7 cellular contexts compared by ENCODE assay signal in genomic region chr1:67211589-67212563, GRCh38. TPM values are rescaled to one million over a fixed set of nuclear protein-coding genes. Genes with fewer than 3 reads are reported as not detected.
DNase-seq lines count a peak whose midpoint lies in the region; ATAC-seq and TF ChIP-seq lines count a peak whose summit lies in the region.

No MANE protein-coding gene starts in this region.

- H3K27me3 ChIP-seq in GM06990 (replicated peaks; ENCODE audit: control insufficient read depth, insufficient read depth, low read length) (no peaks in the 10 kb centered on the region), RWPE2 (ENCODE audit: insufficient read depth, poor library complexity, severe bottlenecking) (no peaks in the 10 kb centered on the region), adrenal gland (no peaks in the 10 kb centered on the region), left lung (no peaks in the 10 kb centered on the region), suprapubic skin (no peaks in the 10 kb centered on the region)

- intact Hi-C loops in adrenal gland (cut with DNase I), result loop anchor here in 1 of 2 donors (10.0 kb wide), 1 partner anchor 217 kb away; no protein-coding TSS in a partner anchor
- intact Hi-C loops in left lung (cut with DNase I), result no loop called here

- no peak for TF ChIP-seq POLR2A in adrenal gland (IDR thresholded peaks at IDR 0.05)
- no peak for TF ChIP-seq POLR2A in suprapubic skin (IDR thresholded peaks at IDR 0.05)

- H3K4me1 ChIP-seq in RWPE2 (ENCODE audit: insufficient read depth, poor library complexity, severe bottlenecking), result no peaks in the 10 kb centered on the region
- no peaks in the 10 kb centered on the region for H3K4me1 ChIP-seq in adrenal gland (replicated peaks in 1 of 2)
- no peaks in the 10 kb centered on the region for H3K4me1 ChIP-seq in left lung
- no peaks in the 10 kb centered on the region for H3K4me1 ChIP-seq in suprapubic skin

- 73 to 80% (median 77%) methylated on average over 4 of the region's 4 CpGs for WGBS in adrenal gland, 4 donors
- 56% methylated on average over 4 of the region's 4 CpGs for WGBS in suprapubic skin

- no peak for TF ChIP-seq EP300 in suprapubic skin (IDR thresholded peaks at IDR 0.05)

- H3K4me3 ChIP-seq in GM06990 (replicated peaks; ENCODE audit: low read depth, low read length) (no peak overlapping the region), RWPE2 (ENCODE audit: severe bottlenecking) (no peak overlapping the region), adrenal gland (no peak overlapping the region), left lung (no peak overlapping the region), suprapubic skin (no peak overlapping the region)

- ATAC-seq in HG02852 (IDR thresholded peaks at IDR 0.05; ENCODE audit: unreplicated experiment), result peak; percentile 42
- ATAC-seq in RWPE2 (ENCODE audit: low read depth), result 0 out of 3 replicates have a peak, but pooled peaks have one; percentile 35
- ATAC-seq in left lung, result peak; percentile 57
- ATAC-seq in HG03095 (IDR thresholded peaks at IDR 0.05; ENCODE audit: unreplicated experiment), result no peak

- H3K9me3 ChIP-seq in RWPE2 (ENCODE audit: severe bottlenecking) (peaks cover 2% of the 10 kb centered on the region), adrenal gland (replicated peaks in 1 of 3) (no peaks in the 10 kb centered on the region), left lung (no peaks in the 10 kb centered on the region), suprapubic skin (no peaks in the 10 kb centered on the region)

- TF ChIP-seq CTCF in GM06990 (IDR thresholded peaks at IDR 0.05; ENCODE audit: insufficient read depth, low read length, poor library complexity, severe bottlenecking), result peak; percentile 65
- peak; percentile 81 for TF ChIP-seq CTCF in RWPE2 (IDR thresholded peaks at IDR 0.05; ENCODE audit: poor library complexity, severe bottlenecking)
- TF ChIP-seq CTCF in adrenal gland (IDR thresholded peaks at IDR 0.05), result peak; percentile 48 to 70 (median 61)
- peak; percentile 46 to 56 for TF ChIP-seq CTCF in left lung (IDR thresholded peaks at IDR 0.05)
- peak in 1 of 2 donors; percentile 32 for TF ChIP-seq CTCF in suprapubic skin (IDR thresholded peaks at IDR 0.05)

- H3K27ac ChIP-seq in RWPE2 (ENCODE audit: poor library complexity, severe bottlenecking) (no peak overlapping the region), adrenal gland (no peak overlapping the region), left lung (no peak overlapping the region), suprapubic skin (no peak overlapping the region)

- no peak for DNase-seq in GM06990 (ENCODE audit: extremely low read depth, insufficient read length)
- no peak for DNase-seq in RWPE2 (ENCODE audit: low spot score)
- peak; percentile 25 to 76 (median 43) for DNase-seq in adrenal gland
- DNase-seq in left lung, result no peak
- no peak for DNase-seq in suprapubic skin (ENCODE audit: low spot score in 2 of 2)

- H3K36me3 ChIP-seq in GM06990 (ENCODE audit: control insufficient read depth, insufficient read depth, low read length), result no peaks in the 10 kb centered on the region
- no peaks in the 10 kb centered on the region for H3K36me3 ChIP-seq in RWPE2 (ENCODE audit: low read depth)
- no peaks in the 10 kb centered on the region for H3K36me3 ChIP-seq in adrenal gland (replicated peaks in 1 of 2)
- H3K36me3 ChIP-seq in left lung, result no peaks in the 10 kb centered on the region
- no peaks in the 10 kb centered on the region for H3K36me3 ChIP-seq in suprapubic skin

RNA-seq across cellular contexts. Expression of gene IL23R, which starts 45.6 kb away (rescaled TPM):
- total RNA-seq in adrenal gland (1 to 10 TPM; 1.0 to 2.8 (median 1.9) TPM), left lung (under 1 TPM in 1 of 2 donors, not detected in 1; 0.31 TPM), suprapubic skin (not detected)
- polyA plus RNA-seq in adrenal gland, result 1 to 10 TPM in 1 of 3 donors, under 1 TPM in 2; 0.03 to 2.0 (median 0.16) TPM

Comparison
In these comparisons a context has a peak if more than half of its experiments do, and no peak if none do; other contexts are left out.
1. DNase-seq: peak in adrenal gland (7 of 7); none in GM06990 (single experiment), RWPE2 (single experiment), left lung (0 of 2) and suprapubic skin (0 of 2).